Comparison of ENCODE assay signal across 38 cellular contexts in genomic region chr20:44360221-44360620, GRCh38. TPM values are rescaled to one million over a fixed set of nuclear protein-coding genes. Genes with fewer than 3 reads are reported as not detected.
"Had no signal": no experiment of that assay in that cellular context is flagged by ENCODE, and none has a peak within 500 bp of the region (broad histone marks: within the 10 kb centered on the region; RNA-seq: fewer than 3 reads in every experiment).

No MANE protein-coding gene starts in this region.

- H3K4me3 ChIP-seq: ascending aorta, cardiac muscle cell had no signal

- H3K4me1 ChIP-seq: ascending aorta had no signal

- H3K9me3 ChIP-seq: ascending aorta had no signal

- H3K9me3 Mint-ChIP-seq: activated B cell treated with CpG ODN at 0.5 μM for 24 hours; activated CD4-positive, alpha-beta memory T cell treated with anti-CD3 and anti-CD28 coated beads, Interleukin-2, amount 10 ng/mL, durations not matched to agents 7 days and 5 days; activated CD4-positive, alpha-beta T cell treated with anti-CD3 and anti-CD28 coated beads, Interleukin-2, amount 10 ng/mL, durations not matched to agents 24 days and 14 days; activated naive CD4-positive, alpha-beta T cell treated with anti-CD3 and anti-CD28 coated beads, Interleukin-2, amount 10 ng/mL, durations not matched to agents 7 days and 5 days; activated naive CD4-positive, alpha-beta T cell treated with anti-CD3 and anti-CD28 coated beads, Interleukin-2, amount 50 U/mL, for 24 hours; activated naive CD8-positive, alpha-beta T cell treated with anti-CD3 and anti-CD28 coated beads, Interleukin-2, amount 10 ng/mL, durations not matched to agents 7 days and 5 days; activated naive CD8-positive, alpha-beta T cell treated with anti-CD3 and anti-CD28 coated beads, Interleukin-2, amount 50 U/mL, for 24 hours; activated T-cell treated with anti-CD3 and anti-CD28 coated beads, Interleukin-2, amount 50 U/mL, for 24 hours; activated T-helper 2 cell treated with anti-CD3 and anti-CD28 coated beads, Interferon-gamma antibody, Interleukin-2, Interleukin-4, amounts not matched to agents 10 μg/mL and 5 μg/mL and 100 μg/mL, durations not matched to agents 14 hours and 24 hours and 36 hours; brain; central memory CD8-positive, alpha-beta T cell; T-helper 1 cell treated with Interleukin-12 subunit alpha and Interleukin-12 subunit beta and Interleukin-4 antibody, amounts not matched to agents 30 μg/mL and 1 μg/mL, for 36 hours; T-helper 2 cell treated with Interferon-gamma antibody and Interleukin-4, amounts not matched to agents 5 μg/mL and 100 μg/mL, for 36 hours had no signal

- H3K27ac ChIP-seq: ascending aorta, cardiac muscle cell, VCaP had no signal

- H3K27ac Mint-ChIP-seq: activated B cell treated with CpG ODN at 0.5 μM for 24 hours; activated CD4-positive, alpha-beta memory T cell treated with anti-CD3 and anti-CD28 coated beads, Interleukin-2, amount 10 ng/mL, durations not matched to agents 7 days and 5 days; activated CD4-positive, alpha-beta T cell treated with anti-CD3 and anti-CD28 coated beads, Interleukin-2, amount 10 ng/mL, durations not matched to agents 24 days and 14 days; activated CD8-positive, alpha-beta memory T cell treated with anti-CD3 and anti-CD28 coated beads, Interleukin-2, amount 10 ng/mL, durations not matched to agents 7 days and 5 days; activated CD8-positive, alpha-beta T cell treated with anti-CD3 and anti-CD28 coated beads, Interleukin-2, amount 10 ng/mL, durations not matched to agents 7 days and 5 days; activated naive CD4-positive, alpha-beta T cell treated with anti-CD3 and anti-CD28 coated beads, Interleukin-2, amount 10 ng/mL, durations not matched to agents 7 days and 5 days; activated naive CD4-positive, alpha-beta T cell treated with anti-CD3 and anti-CD28 coated beads, Interleukin-2, amount 50 U/mL, for 24 hours; activated naive CD8-positive, alpha-beta T cell; activated naive CD8-positive, alpha-beta T cell treated with anti-CD3 and anti-CD28 coated beads, Interleukin-2, amount 10 ng/mL, durations not matched to agents 7 days and 5 days; activated naive CD8-positive, alpha-beta T cell treated with anti-CD3 and anti-CD28 coated beads, Interleukin-2, amount 50 U/mL, for 24 hours; activated T-cell treated with anti-CD3 and anti-CD28 coated beads, Interleukin-2, amount 50 U/mL, for 24 hours; activated T-helper 2 cell treated with anti-CD3 and anti-CD28 coated beads, Interferon-gamma antibody, Interleukin-2, Interleukin-4, amounts not matched to agents 10 μg/mL and 5 μg/mL and 100 μg/mL, durations not matched to agents 14 hours and 24 hours and 36 hours; brain; T-helper 1 cell treated with Interleukin-12 subunit alpha and Interleukin-12 subunit beta and Interleukin-4 antibody, amounts not matched to agents 30 μg/mL and 1 μg/mL, for 36 hours; T-helper 2 cell treated with Interferon-gamma antibody and Interleukin-4, amounts not matched to agents 5 μg/mL and 100 μg/mL, for 36 hours had no signal

- H3K27me3 Mint-ChIP-seq: activated naive CD4-positive, alpha-beta T cell treated with anti-CD3 and anti-CD28 coated beads, Interleukin-2, amount 50 U/mL, for 24 hours had no signal

- H3K36me3 Mint-ChIP-seq: activated CD8-positive, alpha-beta memory T cell treated with anti-CD3 and anti-CD28 coated beads, Interleukin-2, amount 10 ng/mL, durations not matched to agents 7 days and 5 days; activated naive CD4-positive, alpha-beta T cell treated with anti-CD3 and anti-CD28 coated beads, Interleukin-2, amount 10 ng/mL, durations not matched to agents 7 days and 5 days; activated naive CD4-positive, alpha-beta T cell treated with anti-CD3 and anti-CD28 coated beads, Interleukin-2, amount 50 U/mL, for 24 hours; activated naive CD8-positive, alpha-beta T cell; activated naive CD8-positive, alpha-beta T cell treated with anti-CD3 and anti-CD28 coated beads, Interleukin-2, amount 10 ng/mL, durations not matched to agents 7 days and 5 days; brain had no signal

- H3K36me3 ChIP-seq: ascending aorta, cardiac muscle cell had no signal

- FAIRE-seq: bronchial epithelial cell, TTC549 had no signal

- DNase-seq: activated B cell treated with CpG ODN at 0.5 μM for 24 hours; activated CD4-positive, alpha-beta memory T cell treated with anti-CD3 and anti-CD28 coated beads, Interleukin-2, amount 10 ng/mL, durations not matched to agents 7 days and 5 days; activated CD4-positive, alpha-beta T cell treated with anti-CD3 and anti-CD28 coated beads for 4 hours; activated CD4-positive, alpha-beta T cell treated with anti-CD3 and anti-CD28 coated beads, Interleukin-2, amount 10 ng/mL, durations not matched to agents 24 days and 14 days; activated CD4-positive, alpha-beta T cell treated with anti-CD3 and anti-CD28 coated beads, Interleukin-2, amount 50 U/mL, for 1 hour; activated CD4-positive, alpha-beta T cell treated with anti-CD3 and anti-CD28 coated beads, Interleukin-2, amount 50 U/mL, for 4 hours; activated CD4-positive, CD25-positive, alpha-beta regulatory T cell treated with anti-CD3 and anti-CD28 coated beads, Interleukin-2, amount 50 U/mL, for 72 hours; activated CD8-positive, alpha-beta memory T cell treated with anti-CD3 and anti-CD28 coated beads for 24 hours; activated CD8-positive, alpha-beta memory T cell treated with anti-CD3 and anti-CD28 coated beads, Interleukin-2, amount 10 ng/mL, durations not matched to agents 7 days and 5 days; activated CD8-positive, alpha-beta memory T cell treated with anti-CD3 and anti-CD28 coated beads, Interleukin-2, amount 50 U/mL, for 48 hours; activated CD8-positive, alpha-beta T cell treated with anti-CD3 and anti-CD28 coated beads, Interleukin-2, amount 10 ng/mL, durations not matched to agents 7 days and 5 days; activated effector memory CD4-positive, alpha-beta T cell treated with Interleukin-2 at 50 U/mL for 16 hours; activated gamma-delta T cell; activated naive CD4-positive, alpha-beta T cell treated with anti-CD3 and anti-CD28 coated beads, Interleukin-2, amount 10 ng/mL, durations not matched to agents 7 days and 5 days; activated naive CD4-positive, alpha-beta T cell treated with Interleukin-2 at 50 U/mL for 16 hours; activated naive CD8-positive, alpha-beta T cell treated with anti-CD3 and anti-CD28 coated beads, Interleukin-2, amount 10 ng/mL, durations not matched to agents 7 days and 5 days; activated naive CD8-positive, alpha-beta T cell treated with anti-CD3 and anti-CD28 coated beads, Interleukin-2, amount 50 U/mL, for 24 hours; activated T-cell treated with anti-CD3 and anti-CD28 coated beads, Interleukin-2, amount 50 U/mL, for 24 hours; activated T-cell treated with anti-CD3 and anti-CD28 coated beads, Interleukin-2, amount 50 U/mL, for 48 hours; amygdala; anterior cingulate cortex; caudate nucleus; cerebellar nuclear complex; T-helper 2 cell; T-helper 9 cell had no signal

- H3K4me1 Mint-ChIP-seq: activated B cell treated with CpG ODN at 0.5 μM for 24 hours; activated CD4-positive, alpha-beta memory T cell treated with anti-CD3 and anti-CD28 coated beads, Interleukin-2, amount 10 ng/mL, durations not matched to agents 7 days and 5 days; activated CD4-positive, alpha-beta T cell treated with anti-CD3 and anti-CD28 coated beads, Interleukin-2, amount 10 ng/mL, durations not matched to agents 24 days and 14 days; activated naive CD4-positive, alpha-beta T cell treated with anti-CD3 and anti-CD28 coated beads, Interleukin-2, amount 10 ng/mL, durations not matched to agents 7 days and 5 days; activated naive CD4-positive, alpha-beta T cell treated with anti-CD3 and anti-CD28 coated beads, Interleukin-2, amount 50 U/mL, for 24 hours; activated naive CD8-positive, alpha-beta T cell treated with anti-CD3 and anti-CD28 coated beads, Interleukin-2, amount 10 ng/mL, durations not matched to agents 7 days and 5 days; activated naive CD8-positive, alpha-beta T cell treated with anti-CD3 and anti-CD28 coated beads, Interleukin-2, amount 50 U/mL, for 24 hours; brain; central memory CD8-positive, alpha-beta T cell had no signal

- H3K4me3 Mint-ChIP-seq: activated B cell treated with CpG ODN at 0.5 μM for 24 hours; activated CD4-positive, alpha-beta memory T cell treated with anti-CD3 and anti-CD28 coated beads, Interleukin-2, amount 10 ng/mL, durations not matched to agents 7 days and 5 days; activated CD4-positive, alpha-beta T cell treated with anti-CD3 and anti-CD28 coated beads, Interleukin-2, amount 10 ng/mL, durations not matched to agents 24 days and 14 days; activated CD8-positive, alpha-beta memory T cell treated with anti-CD3 and anti-CD28 coated beads, Interleukin-2, amount 10 ng/mL, durations not matched to agents 7 days and 5 days; activated CD8-positive, alpha-beta T cell treated with anti-CD3 and anti-CD28 coated beads, Interleukin-2, amount 10 ng/mL, durations not matched to agents 7 days and 5 days; activated naive CD4-positive, alpha-beta T cell treated with anti-CD3 and anti-CD28 coated beads, Interleukin-2, amount 10 ng/mL, durations not matched to agents 7 days and 5 days; activated naive CD4-positive, alpha-beta T cell treated with anti-CD3 and anti-CD28 coated beads, Interleukin-2, amount 50 U/mL, for 24 hours; activated naive CD8-positive, alpha-beta T cell; activated naive CD8-positive, alpha-beta T cell treated with anti-CD3 and anti-CD28 coated beads, Interleukin-2, amount 10 ng/mL, durations not matched to agents 7 days and 5 days; activated naive CD8-positive, alpha-beta T cell treated with anti-CD3 and anti-CD28 coated beads, Interleukin-2, amount 50 U/mL, for 24 hours; activated T-cell treated with anti-CD3 and anti-CD28 coated beads, Interleukin-2, amount 50 U/mL, for 24 hours; brain; central memory CD8-positive, alpha-beta T cell; T-helper 1 cell treated with Interleukin-12 subunit alpha and Interleukin-12 subunit beta and Interleukin-4 antibody, amounts not matched to agents 30 μg/mL and 1 μg/mL, for 36 hours; T-helper 2 cell treated with Interferon-gamma antibody and Interleukin-4, amounts not matched to agents 5 μg/mL and 100 μg/mL, for 36 hours had no signal

RNA-seq across cellular contexts. Expression of gene HNF4A, which starts 4.7 kb away (rescaled TPM):
- total RNA-seq: activated B cell treated with CpG ODN at 0.5 μM for 24 hours; activated CD4-positive, alpha-beta memory T cell treated with anti-CD3 and anti-CD28 coated beads, Interleukin-2, amount 10 ng/mL, durations not matched to agents 7 days and 5 days; activated CD4-positive, alpha-beta T cell treated with anti-CD3 and anti-CD28 coated beads, Interleukin-2, amount 10 ng/mL, durations not matched to agents 24 days and 14 days; activated CD8-positive, alpha-beta memory T cell treated with anti-CD3 and anti-CD28 coated beads, Interleukin-2, amount 10 ng/mL, durations not matched to agents 7 days and 5 days; activated CD8-positive, alpha-beta T cell treated with anti-CD3 and anti-CD28 coated beads, Interleukin-2, amount 10 ng/mL, durations not matched to agents 7 days and 5 days; activated naive CD8-positive, alpha-beta T cell treated with anti-CD3 and anti-CD28 coated beads, Interleukin-2, amount 10 ng/mL, durations not matched to agents 7 days and 5 days; activated T-helper 2 cell treated with anti-CD3 and anti-CD28 coated beads, Interferon-gamma antibody, Interleukin-2, Interleukin-4, amounts not matched to agents 10 μg/mL and 5 μg/mL and 100 μg/mL, durations not matched to agents 14 hours and 24 hours and 36 hours; ascending aorta; bronchial epithelial cell; chondrocyte had no signal

RNA-seq across cellular contexts. Expression of gene R3HDML, which starts 23.4 kb away (rescaled TPM):
- total RNA-seq: activated B cell treated with CpG ODN at 0.5 μM for 24 hours; activated CD4-positive, alpha-beta memory T cell treated with anti-CD3 and anti-CD28 coated beads, Interleukin-2, amount 10 ng/mL, durations not matched to agents 7 days and 5 days; activated CD4-positive, alpha-beta T cell treated with anti-CD3 and anti-CD28 coated beads, Interleukin-2, amount 10 ng/mL, durations not matched to agents 24 days and 14 days; activated CD8-positive, alpha-beta memory T cell treated with anti-CD3 and anti-CD28 coated beads, Interleukin-2, amount 10 ng/mL, durations not matched to agents 7 days and 5 days; activated CD8-positive, alpha-beta T cell treated with anti-CD3 and anti-CD28 coated beads, Interleukin-2, amount 10 ng/mL, durations not matched to agents 7 days and 5 days; activated naive CD8-positive, alpha-beta T cell treated with anti-CD3 and anti-CD28 coated beads, Interleukin-2, amount 10 ng/mL, durations not matched to agents 7 days and 5 days; activated T-helper 2 cell treated with anti-CD3 and anti-CD28 coated beads, Interferon-gamma antibody, Interleukin-2, Interleukin-4, amounts not matched to agents 10 μg/mL and 5 μg/mL and 100 μg/mL, durations not matched to agents 14 hours and 24 hours and 36 hours; ascending aorta; bronchial epithelial cell; cardiac muscle cell had no signal
